ENCODE assay signal across 8 cellular contexts in genomic region chr22:46054091-46054877, GRCh38.
DNase-seq lines count a peak whose midpoint lies in the region; ATAC-seq and TF ChIP-seq lines count a peak whose summit lies in the region.

No MANE protein-coding gene starts in this region.

- 4% methylated on average over 10 of the region's 39 CpGs for WGBS in right lobe of liver (ENCODE audit: insufficient coverage, low coverage, low lambda C conversion rate, missing lambda C conversion rate)

- peaks cover 0 to 38% (median 26%) of the 10 kb centered on the region in 4 donors for H3K4me1 ChIP-seq in right lobe of liver

- intact Hi-C loops in right lobe of liver (cut with DNase I), result no loop called here

- H3K27me3 Mint-ChIP-seq in T-helper 1 cell treated with Interleukin-12 subunit alpha and Interleukin-12 subunit beta and Interleukin-4 antibody, amounts not matched to agents 30 μg/mL and 1 μg/mL, for 36 hours (ENCODE audit: low read depth), result no peaks in the 10 kb centered on the region

- H3K27ac ChIP-seq in coronary artery (peak overlapping the region; percentile 98 to 100), right lobe of liver (peak overlapping the region; percentile 86 to 97 (median 91))

- H3K36me3 Mint-ChIP-seq in T-helper 1 cell treated with Interleukin-12 subunit alpha and Interleukin-12 subunit beta and Interleukin-4 antibody, amounts not matched to agents 30 μg/mL and 1 μg/mL, for 36 hours (ENCODE audit: low read depth), result no peaks in the 10 kb centered on the region

- no peaks in the 10 kb centered on the region for H3K36me3 ChIP-seq in right lobe of liver

- peak overlapping the region; percentile 83 for H3K27ac Mint-ChIP-seq in T-helper 1 cell treated with Interleukin-12 subunit alpha and Interleukin-12 subunit beta and Interleukin-4 antibody, amounts not matched to agents 30 μg/mL and 1 μg/mL, for 36 hours

- DNase-seq in Ammon's horn (ENCODE audit: low spot score) (peak; percentile 87), GM20000 (ENCODE audit: low spot score) (peak; percentile 66), coronary artery (ENCODE audit: low spot score) (peak; percentile 87), right lobe of liver (peak; percentile 72 to 75 (median 74)), NCI-H345 treated with DMSO at 0.1 percent for 48 hours (lab: John Stamatoyannopoulos, UW; ENCODE audit: unreplicated experiment) (no peak)
- DNase-seq in stimulated activated naive CD8-positive, alpha-beta T cell treated with anti-CD3 and anti-CD28 coated beads, Interleukin-15, Interleukin-2, amounts not matched to agents 100 U/mL and 50 U/mL, for 24 hours, result peak; percentile 53

- peak overlapping the region; percentile 80 for H3K4me3 Mint-ChIP-seq in T-helper 1 cell treated with Interleukin-12 subunit alpha and Interleukin-12 subunit beta and Interleukin-4 antibody, amounts not matched to agents 30 μg/mL and 1 μg/mL, for 36 hours

- no peaks in the 10 kb centered on the region for H3K9me3 Mint-ChIP-seq in T-helper 1 cell treated with Interleukin-12 subunit alpha and Interleukin-12 subunit beta and Interleukin-4 antibody, amounts not matched to agents 30 μg/mL and 1 μg/mL, for 36 hours

- no peaks in the 10 kb centered on the region for H3K9me3 ChIP-seq in right lobe of liver

- H3K4me1 Mint-ChIP-seq in T-helper 1 cell treated with Interleukin-12 subunit alpha and Interleukin-12 subunit beta and Interleukin-4 antibody, amounts not matched to agents 30 μg/mL and 1 μg/mL, for 36 hours (ENCODE audit: low read depth), result peaks cover 28% of the 10 kb centered on the region

- TF ChIP-seq POLR2A in right lobe of liver (IDR thresholded peaks at IDR 0.05), result peak; percentile 15

- ATAC-seq in right lobe of liver, result peak; percentile 40 to 65 (median 56)
- ATAC-seq in stimulated activated naive CD8-positive, alpha-beta T cell treated with anti-CD3 and anti-CD28 coated beads, Interleukin-15, Interleukin-2, amounts not matched to agents 100 U/mL and 50 U/mL, for 24 hours, result peak; percentile 30
- no peak for ATAC-seq in HG02840 (IDR thresholded peaks at IDR 0.05; ENCODE audit: low FRiP score, unreplicated experiment)

- TF ChIP-seq CTCF in GM20000 (IDR thresholded peaks at IDR 0.05; ENCODE audit: extremely low read depth, missing control alignments), result no peak
- no peak for TF ChIP-seq CTCF in coronary artery (IDR thresholded peaks at IDR 0.05)
- TF ChIP-seq CTCF in right lobe of liver (IDR thresholded peaks at IDR 0.05), result no peak

- H3K27me3 ChIP-seq in right lobe of liver, result no peaks in the 10 kb centered on the region

- H3K4me3 ChIP-seq in coronary artery, result peak overlapping the region; percentile 95
- peak overlapping the region; percentile 54 to 72 (median 69) for H3K4me3 ChIP-seq in right lobe of liver
